Comparison of ENCODE assay signal across 1 cellular context in genomic region chr6:167825759-167826229, GRCh38.
TF ChIP-seq lines count a peak whose summit lies in the region.

No MANE protein-coding gene starts in this region.

TF ChIP-seq in HepG2, 621 proteins besides CTCF, POLR2A, EP300 and RAD21 (continued from another document and continues in another):
- TF ChIP-seq PLSCR1 (CRISPR knock-in tag; IDR thresholded peaks at IDR 0.05; ENCODE audit: borderline replicate concordance) (no peak), BATF2 (CRISPR knock-in tag; IDR thresholded peaks at IDR 0.05) (no peak), NFKBIZ (CRISPR knock-in tag; IDR thresholded peaks at IDR 0.05) (no peak), ZNF782 (CRISPR knock-in tag; IDR thresholded peaks at IDR 0.05; ENCODE audit: borderline replicate concordance) (peak; percentile 20; the same call in 1 of the 2 replicates), ZNF564 (CRISPR knock-in tag; IDR thresholded peaks at IDR 0.05) (no peak), ZSCAN31 (CRISPR knock-in tag; IDR thresholded peaks at IDR 0.05; ENCODE audit: low read depth) (no peak), ZNF12 (CRISPR knock-in tag; IDR thresholded peaks at IDR 0.05) (no peak), HOXA9 (CRISPR knock-in tag; IDR thresholded peaks at IDR 0.05; ENCODE audit: borderline replicate concordance) (no peak), ZNF720 (CRISPR knock-in tag; IDR thresholded peaks at IDR 0.05) (no peak), ZNF639 (CRISPR knock-in tag; conservative IDR thresholded peaks at IDR 0.05) (no peak), PREB (CRISPR knock-in tag; IDR thresholded peaks at IDR 0.05) (no peak), HOXA5 (CRISPR knock-in tag; IDR thresholded peaks at IDR 0.05) (no peak), STAG1 (CRISPR knock-in tag; IDR thresholded peaks at IDR 0.05) (peak; percentile 45), CC2D1A (CRISPR knock-in tag; IDR thresholded peaks at IDR 0.05) (no peak), TEF (CRISPR knock-in tag; IDR thresholded peaks at IDR 0.05) (no peak), MLXIP (CRISPR knock-in tag; IDR thresholded peaks at IDR 0.05; ENCODE audit: borderline replicate concordance) (no peak), ZNF724P (CRISPR knock-in tag; IDR thresholded peaks at IDR 0.05; ENCODE audit: borderline replicate concordance) (no peak), DBP (CRISPR knock-in tag; IDR thresholded peaks at IDR 0.05; ENCODE audit: not compliant biosample characterization) (no peak), SPEN (CRISPR knock-in tag; IDR thresholded peaks at IDR 0.05; ENCODE audit: low read depth) (peak; percentile 49), PRDM10 (CRISPR knock-in tag; IDR thresholded peaks at IDR 0.05; ENCODE audit: low read depth) (no peak), HNF1A (IDR thresholded peaks at IDR 0.05; ENCODE audit: low read depth) (no peak), HNF1A (CRISPR knock-in tag; IDR thresholded peaks at IDR 0.05; ENCODE audit: borderline replicate concordance) (0 out of 2 replicates have a peak, but pooled peaks have one; percentile 13), SRSF4 (IDR thresholded peaks at IDR 0.05; ENCODE audit: low read depth, low read length, poor library complexity, severe bottlenecking) (no peak), ZNF589 (CRISPR knock-in tag; conservative IDR thresholded peaks at IDR 0.05) (no peak), ZC3H13 (CRISPR knock-in tag; IDR thresholded peaks at IDR 0.05) (no peak), THAP11 (CRISPR knock-in tag; IDR thresholded peaks at IDR 0.05) (no peak), ATF3 (CRISPR knock-in tag; IDR thresholded peaks at IDR 0.05) (no peak), ZNF597 (CRISPR knock-in tag; IDR thresholded peaks at IDR 0.05) (no peak), IRF1 (CRISPR knock-in tag; IDR thresholded peaks at IDR 0.05; ENCODE audit: low read depth) (no peak), SOX6 (IDR thresholded peaks at IDR 0.05) (no peak), SOX6 (CRISPR knock-in tag; IDR thresholded peaks at IDR 0.05) (no peak), ZNF468 (CRISPR knock-in tag; IDR thresholded peaks at IDR 0.05) (no peak), MXD4 (CRISPR knock-in tag; IDR thresholded peaks at IDR 0.05) (no peak), KMT2A (CRISPR knock-in tag; IDR thresholded peaks at IDR 0.05) (peak; percentile 82), ZNF18 (CRISPR knock-in tag; IDR thresholded peaks at IDR 0.05; ENCODE audit: insufficient replicate concordance) (peak; percentile 78)
